8 cellular contexts compared by ENCODE assay signal in the genomic region with DNA sequence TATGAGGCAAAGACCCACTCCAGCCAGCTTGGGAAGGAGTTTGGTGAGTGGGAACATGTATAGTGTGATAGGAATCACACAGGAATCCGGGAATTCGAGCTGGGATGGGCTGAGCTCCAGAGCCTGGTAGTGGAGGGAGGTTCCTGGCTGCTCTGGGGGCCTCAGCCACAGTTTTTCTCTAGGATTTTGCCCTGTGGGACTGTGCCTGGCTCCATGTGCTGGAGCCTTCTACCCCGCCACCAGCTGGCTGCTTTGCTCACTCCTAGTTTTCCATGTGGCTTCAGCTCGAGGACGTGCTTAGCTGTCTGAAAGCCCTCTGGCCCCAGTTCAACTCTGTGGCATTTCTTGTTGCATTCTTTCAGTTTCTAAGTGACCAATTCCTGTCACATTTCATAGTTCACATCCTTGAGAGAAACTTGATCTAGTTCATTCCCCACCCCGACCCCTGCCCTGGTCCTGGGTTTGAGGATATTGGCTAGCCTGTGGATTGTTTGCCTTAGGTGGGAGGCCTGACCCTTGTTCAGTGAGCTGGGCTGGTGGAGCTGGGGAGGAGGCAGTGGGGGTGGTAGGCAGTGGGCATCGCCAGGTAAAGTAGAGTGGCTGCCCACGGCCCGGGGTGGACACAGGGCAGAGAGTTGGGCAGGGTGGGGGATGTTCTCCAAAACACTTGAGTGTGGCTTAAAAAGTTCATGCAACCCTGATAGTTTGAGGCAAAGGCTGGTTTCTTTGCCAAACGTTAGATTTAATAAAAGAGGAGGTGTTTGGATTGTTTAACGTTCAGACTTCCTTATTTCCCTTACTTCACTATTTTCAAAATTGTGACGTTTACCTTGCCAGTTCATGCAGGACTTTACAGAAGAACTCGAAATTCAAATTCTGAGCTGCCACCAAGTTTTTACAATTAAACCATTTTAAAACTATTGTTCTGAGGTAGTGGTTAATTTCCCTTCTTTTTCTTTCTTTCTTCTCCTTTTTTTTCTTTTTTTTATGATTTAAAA. TPM values are rescaled to one million over a fixed set of nuclear protein-coding genes. Genes with fewer than 3 reads are reported as not detected.
DNase-seq lines count a peak whose midpoint lies in the region; ATAC-seq and TF ChIP-seq lines count a peak whose summit lies in the region.

No MANE protein-coding gene starts in this region.

- ATAC-seq in upper lobe of right lung (peak; percentile 71), GM19467 (IDR thresholded peaks at IDR 0.05; ENCODE audit: unreplicated experiment) (no peak)

- TF ChIP-seq CTCF in mesothelial cell of epicardium (IDR thresholded peaks at IDR 0.05; ENCODE audit: unreplicated experiment), result no peak
- peak; percentile 30 for TF ChIP-seq CTCF in upper lobe of right lung (IDR thresholded peaks at IDR 0.05)

- peak overlapping the region; percentile 66 for H3K27ac Mint-ChIP-seq in mesothelial cell of epicardium

- no peaks in the 10 kb centered on the region for H3K27me3 ChIP-seq in NT2/D1 (ENCODE audit: insufficient read depth, insufficient read length)
- H3K27me3 ChIP-seq in upper lobe of right lung, result no peaks in the 10 kb centered on the region

- H3K4me1 ChIP-seq in NT2/D1 (ENCODE audit: insufficient read depth, insufficient read length) (peaks cover 19% of the 10 kb centered on the region), upper lobe of right lung (peaks cover 66% of the 10 kb centered on the region)

- H3K4me3 ChIP-seq in NT2/D1 (ENCODE audit: insufficient read length, low read depth) (no peak overlapping the region), upper lobe of right lung (peak overlapping the region; percentile 32)

- no peak overlapping the region for H3K4me3 Mint-ChIP-seq in mesothelial cell of epicardium

- peaks cover 80% of the 10 kb centered on the region for H3K36me3 ChIP-seq in NT2/D1 (ENCODE audit: insufficient read depth, insufficient read length, low read length)
- peaks cover 51% of the 10 kb centered on the region for H3K36me3 ChIP-seq in upper lobe of right lung

- H3K9me3 Mint-ChIP-seq in mesothelial cell of epicardium, result no peaks in the 10 kb centered on the region

- H3K9me3 ChIP-seq in NT2/D1 (ENCODE audit: insufficient read depth, low read length), result no peaks in the 10 kb centered on the region
- H3K9me3 ChIP-seq in upper lobe of right lung, result no peaks in the 10 kb centered on the region

- intact Hi-C loops in upper lobe of right lung (cut with DNase I), result loop anchor here (10.0 kb wide), 2 partner anchors 51 to 59 kb away; no protein-coding TSS in a partner anchor

- no peaks in the 10 kb centered on the region for H3K27me3 Mint-ChIP-seq in mesothelial cell of epicardium (ENCODE audit: low read depth)

- H3K4me1 Mint-ChIP-seq in mesothelial cell of epicardium, result peaks cover 35% of the 10 kb centered on the region

- DNase-seq in NCI-H1417 (lab: John Stamatoyannopoulos, UW) (peak in 2 of 3 experiments; percentile 11 to 21), NCI-H1417 treated with DMSO at 0.1 percent for 48 hours (lab: John Stamatoyannopoulos, UW) (no peak), NT2/D1 (ENCODE audit: low read depth, low spot score) (no peak), dermis blood vessel endothelial cell (peak; percentile 84), mesothelial cell of epicardium (ENCODE audit: low spot score in 2 of 2, unreplicated experiment in 2 of 2) (no peak), upper lobe of right lung (peak; percentile 79)
- no peak for DNase-seq in effector CD4-positive, alpha-beta T cell

- H3K27ac ChIP-seq in upper lobe of right lung, result peak overlapping the region; percentile 77

- H3K36me3 Mint-ChIP-seq in mesothelial cell of epicardium, result peaks cover 20% of the 10 kb centered on the region

- peak overlapping the region; percentile 57 for H3K9ac ChIP-seq in NT2/D1 (ENCODE audit: insufficient read length, low read depth)

RNA-seq across cellular contexts. Expression of a gene that starts 5.2 kb away (rescaled TPM):
- total RNA-seq in dermis blood vessel endothelial cell (322 and 488 TPM in 2 replicates), mesothelial cell of epicardium (42.6 to 47.6 TPM (median 47.0 TPM) in 3 replicates), upper lobe of right lung (144 TPM)

Comparison
In these comparisons a context has a peak if more than half of its experiments do, and no peak if none do; other contexts are left out.
1. DNase-seq: peak in NCI-H1417 (2 of 3), dermis blood vessel endothelial cell (single experiment) and upper lobe of right lung (single experiment); none in NCI-H1417 treated with DMSO at 0.1 percent for 48 hours (single experiment), NT2/D1 (single experiment), mesothelial cell of epicardium (0 of 2) and effector CD4-positive, alpha-beta T cell (single experiment).